In genomic region chr5:111512026-111512405, GRCh38 we compare ENCODE assay signal across 8 cellular contexts. TPM values are rescaled to one million over a fixed set of nuclear protein-coding genes. Genes with fewer than 3 reads are reported as not detected.
DNase-seq lines count a peak whose midpoint lies in the region; ATAC-seq and TF ChIP-seq lines count a peak whose summit lies in the region.

No MANE protein-coding gene starts in this region.

- no peaks in the 10 kb centered on the region for H3K27me3 ChIP-seq in HUES48 (ENCODE audit: control insufficient read depth, insufficient read depth, low read length)

- CTCF ChIA-PET in activated B cell treated with CpG ODN at 0.5 μM for 24 hours (lab: Charles Lee): interaction anchor here (1.2 to 6.5 kb wide), 2 partner anchors 20 to 39 kb away, joined by 5 to 52 read pairs; no protein-coding TSS in a partner anchor

- intact Hi-C loops in activated B cell treated with CpG ODN at 0.5 μM for 24 hours (cut with micrococcal nuclease): loop anchor here (2.0 to 10.0 kb wide), 13 partner anchors 39 to 2000 kb away; partner anchors contain the start of genes DCP2, EPB41L4A, MAN2A1 and NREP

- H3K36me3 Mint-ChIP-seq in activated B cell treated with CpG ODN at 0.5 μM for 24 hours (ENCODE audit: low read depth) (peaks cover 12% of the 10 kb centered on the region), glutamatergic neuron (ENCODE audit: unreplicated experiment) (no peaks in the 10 kb centered on the region)

- H3K4me1 Mint-ChIP-seq in activated B cell treated with CpG ODN at 0.5 μM for 24 hours: peaks cover 35% of the 10 kb centered on the region
- H3K4me1 Mint-ChIP-seq in glutamatergic neuron (ENCODE audit: low read depth, unreplicated experiment): peaks cover 30% of the 10 kb centered on the region

- H3K27me3 Mint-ChIP-seq in activated B cell treated with CpG ODN at 0.5 μM for 24 hours (no peaks in the 10 kb centered on the region), glutamatergic neuron (ENCODE audit: unreplicated experiment) (peaks cover 6% of the 10 kb centered on the region)

- no peak for ATAC-seq in activated B cell treated with CpG ODN at 0.5 μM for 24 hours (ENCODE audit: low read depth)

- no peaks in the 10 kb centered on the region for H3K9me3 ChIP-seq in HUES48 (ENCODE audit: control insufficient read depth, insufficient read depth, low read length)

- H3K4me3 ChIP-seq in GM12865 (ENCODE audit: low read depth, low read length) (peak overlapping the region; percentile 89), HUES48 (ENCODE audit: low read depth, low read length) (peak overlapping the region; percentile 98)

- no peaks in the 10 kb centered on the region for H3K9me3 Mint-ChIP-seq in activated B cell treated with CpG ODN at 0.5 μM for 24 hours
- peaks cover 6% of the 10 kb centered on the region for H3K9me3 Mint-ChIP-seq in glutamatergic neuron (ENCODE audit: unreplicated experiment)

- H3K4me3 Mint-ChIP-seq in activated B cell treated with CpG ODN at 0.5 μM for 24 hours: peak overlapping the region; percentile 99
- peak overlapping the region; percentile 100 for H3K4me3 Mint-ChIP-seq in glutamatergic neuron (ENCODE audit: unreplicated experiment)

- TF ChIP-seq CTCF in 22Rv1 (IDR thresholded peaks at IDR 0.05) (no peak), GM12865 (IDR thresholded peaks at IDR 0.05; ENCODE audit: insufficient read depth, low read depth, low read length, missing control alignments) (no peak), activated B cell treated with CpG ODN at 0.5 μM for 24 hours (IDR thresholded peaks at IDR 0.05) (no peak), glutamatergic neuron (IDR thresholded peaks at IDR 0.05; ENCODE audit: partially characterized antibody, unreplicated experiment) (no peak)

- H3K36me3 ChIP-seq in HUES48 (ENCODE audit: control insufficient read depth, insufficient read depth, low read length): no peaks in the 10 kb centered on the region

- peaks cover 24% of the 10 kb centered on the region for H3K4me1 ChIP-seq in HUES48 (ENCODE audit: control insufficient read depth, insufficient read depth, low read length)

- peak overlapping the region; percentile 78 for H3K9ac ChIP-seq in HUES48 (ENCODE audit: low read depth, low read length)

- H3K27ac ChIP-seq in 22Rv1: peak overlapping the region; percentile 98
- H3K27ac ChIP-seq in HUES48 (ENCODE audit: low read depth, low read length): peak overlapping the region; percentile 93

- peak overlapping the region; percentile 99 for H3K27ac Mint-ChIP-seq in activated B cell treated with CpG ODN at 0.5 μM for 24 hours
- peak overlapping the region; percentile 82 for H3K27ac Mint-ChIP-seq in glutamatergic neuron (ENCODE audit: unreplicated experiment)

- POLR2A ChIA-PET in activated B cell treated with CpG ODN at 0.5 μM for 24 hours (lab: Charles Lee): interaction anchor here (0.6 to 3.0 kb wide), 11 partner anchors 11 to 1278 kb away, joined by 3 to 33 read pairs (median 4); partner anchors contain the start of genes NREP and SLC25A46

- no peak for DNase-seq in GM12865 (ENCODE audit: low read depth)
- no peak for DNase-seq in activated B cell treated with CpG ODN at 0.5 μM for 24 hours
- no peak for DNase-seq in glutamatergic neuron
- DNase-seq in putamen (ENCODE audit: low spot score): peak; percentile 21
- no peak for DNase-seq in cortex of kidney (lab: John Stamatoyannopoulos, UW)
- no peak for DNase-seq in 8988T

RNA-seq across cellular contexts. Expression of gene STARD4, which starts 0.3 kb away (rescaled TPM):
- total RNA-seq in activated B cell treated with CpG ODN at 0.5 μM for 24 hours (32.2 and 40.3 TPM in 2 replicates), glutamatergic neuron (ENCODE audit: unreplicated experiment) (71.2 TPM)
